Comparison of ENCODE assay signal across 8 cellular contexts in the genomic region with DNA sequence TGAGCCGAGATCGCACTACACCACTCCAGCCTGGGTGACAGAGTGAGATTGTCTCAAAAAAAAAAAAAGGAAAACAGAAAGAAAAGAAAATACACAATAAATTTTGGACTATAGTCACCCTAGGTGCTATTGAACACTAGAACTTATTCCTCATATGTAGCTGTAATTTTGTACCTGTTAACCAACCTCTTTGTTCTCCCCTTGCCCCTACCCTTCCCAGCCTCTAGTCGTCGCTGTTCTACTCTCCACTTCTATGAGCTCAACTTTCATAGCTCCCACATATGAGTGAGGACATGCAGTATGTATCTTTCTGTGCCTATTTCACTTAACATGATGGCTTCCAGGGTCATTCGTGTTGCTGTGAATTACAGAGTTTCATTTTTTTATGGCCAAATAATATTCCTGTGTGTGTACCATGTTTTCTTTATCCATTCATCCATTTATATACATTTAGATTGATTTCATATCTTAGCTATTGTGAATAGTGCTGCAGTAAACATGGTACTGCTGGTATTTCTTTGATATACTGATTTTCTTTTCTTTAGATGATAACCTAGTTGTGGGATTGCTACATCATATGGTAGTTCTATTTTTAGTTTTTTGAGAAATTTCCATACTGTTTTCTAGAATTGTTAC. TPM values are rescaled to one million over a fixed set of nuclear protein-coding genes. Genes with fewer than 3 reads are reported as not detected.
DNase-seq lines count a peak whose midpoint lies in the region; ATAC-seq lines count a peak whose summit lies in the region.

No MANE protein-coding gene starts in this region.

- ATAC-seq in HG02588 (IDR thresholded peaks at IDR 0.05; ENCODE audit: unreplicated experiment) (no peak), GM21528 (IDR thresholded peaks at IDR 0.05; ENCODE audit: low FRiP score, unreplicated experiment) (no peak)

- in situ Hi-C loops in SK-MEL-5 (cut with HindIII; ENCODE audit: low pct_unique_long_range_greater_than_20kb, low sequenced_read_pairs) = no loop called here

- DNase-seq in EL = peak; percentile 54
- peak; percentile 24 for DNase-seq in HuH-7.5 (ENCODE audit: low spot score)
- DNase-seq in SK-MEL-5 (ENCODE audit: low read depth, low spot score) = peak; percentile 69
- peak; percentile 74 to 83 for DNase-seq in dermis microvascular lymphatic vessel endothelial cell (ENCODE audit: low read depth in 2 of 2)
- peak; percentile 30 for DNase-seq in mucosa of gallbladder (ENCODE audit: low spot score)
- DNase-seq in NOMO-1 (lab: John Stamatoyannopoulos, UW; ENCODE audit: unreplicated experiment in 2 of 2) = no peak

RNA-seq across cellular contexts. Expression of a gene that starts 28.3 kb away (rescaled TPM):
- 22.7 and 27.8 TPM in 2 replicates for total RNA-seq in SK-MEL-5 (2014; rRNA removed; shearing (Covaris generic))
- 40.6 and 47.8 TPM in 2 replicates for polyA plus RNA-seq in SK-MEL-5 (2015; cell fraction: cytosol; rRNA removed)
- polyA plus RNA-seq in SK-MEL-5 (2015; cell fraction: nucleus; rRNA removed) = 41.3 and 48.1 TPM in 2 replicates
- total RNA-seq in dermis microvascular lymphatic vessel endothelial cell (33.2 and 45.4 TPM in 2 replicates), mucosa of gallbladder (56.8 TPM)

Comparison
In these comparisons a context has a peak if more than half of its experiments do, and no peak if none do; other contexts are left out.
1. DNase-seq: peak in EL (single experiment), HuH-7.5 (single experiment), SK-MEL-5 (single experiment), dermis microvascular lymphatic vessel endothelial cell (2 of 2) and mucosa of gallbladder (single experiment); none in NOMO-1 (0 of 2).